ENCODE assay signal across 20 cellular contexts in the genomic region with DNA sequence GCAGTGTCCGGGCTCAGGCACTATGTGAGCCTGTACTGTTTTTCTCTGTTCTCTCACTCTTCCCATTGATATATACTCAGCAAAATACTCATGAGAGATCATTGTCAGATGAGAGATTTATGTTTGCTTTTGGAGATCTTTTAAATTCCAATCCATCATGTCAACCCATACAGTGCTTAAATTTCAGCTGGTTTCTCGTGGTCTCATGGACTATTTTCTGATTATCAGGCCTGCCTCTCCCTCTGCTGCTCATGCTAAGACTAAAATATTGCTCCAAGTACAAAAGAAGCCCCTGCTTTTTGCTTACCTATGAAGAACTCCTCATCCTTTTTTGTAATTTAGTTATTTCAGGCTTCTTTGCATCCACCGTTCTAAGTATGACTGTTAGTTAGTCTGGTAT.
"Had no signal": no experiment of that assay in that cellular context is flagged by ENCODE, and none has a peak within 500 bp of the region (broad histone marks: within the 10 kb centered on the region; RNA-seq: fewer than 3 reads in every experiment).

No MANE protein-coding gene starts in this region.

- ATAC-seq: left lobe of liver; mucosa of descending colon; natural killer cell treated with Interleukin-12 subunit alpha and Interleukin-12 subunit beta and Interleukin-15 and Interleukin-18, amount 100 ng/mL, for 72 hours; pancreas; right lobe of liver; stimulated activated naive CD8-positive, alpha-beta T cell treated with anti-CD3 and anti-CD28 coated beads, Interleukin-15, amount 100 ng/mL, for 72 hours had no signal

- H3K4me3 ChIP-seq: lung, mucosa of descending colon, pancreas, right lobe of liver, smooth muscle cell, testis, tibial artery had no signal

- DNase-seq: cerebellar nuclear complex; cortex of kidney; effector CD4-positive, alpha-beta T cell; kidney; mucosa of descending colon; naive B cell; pancreas; right lobe of liver; stimulated activated CD4-positive, alpha-beta T cell treated with anti-CD3 and anti-CD28 coated beads, Interleukin-12 subunit alpha, Interleukin-12 subunit beta, amount 100 ng/mL, for 4 hours; stimulated activated CD4-positive, alpha-beta T cell treated with anti-CD3 and anti-CD28 coated beads, Interleukin-1b, Interleukin-23, amount 100 ng/mL, for 48 hours; stimulated activated CD4-positive, alpha-beta T cell treated with anti-CD3 and anti-CD28 coated beads, Interleukin-4, amount 100 ng/mL, for 1 hour; stimulated activated CD8-positive, alpha-beta memory T cell treated with anti-CD3 and anti-CD28 coated beads, Interleukin-4, amount 100 ng/mL, for 48 hours; stimulated activated naive CD4-positive, alpha-beta T cell; stimulated activated naive CD8-positive, alpha-beta T cell treated with anti-CD3 and anti-CD28 coated beads, Interleukin-15, amount 100 ng/mL, for 72 hours; testis; tibial artery had no signal

- H3K27ac ChIP-seq: pancreas, right lobe of liver, testis, tibial artery had no signal

- H3K27me3 ChIP-seq: pancreas, right lobe of liver, testis, tibial artery had no signal
